ENCODE assay signal across 1 cellular context in genomic region chr20:49711331-49711987, GRCh38.
A peak's percentile ranks its signal among the peaks of the same experiment; 100 is the strongest.
TF ChIP-seq lines count a peak whose summit lies in the region.

No MANE protein-coding gene starts in this region.

TF ChIP-seq in HepG2, 621 proteins besides CTCF, POLR2A, EP300 and RAD21 (continued from another document):
- TF ChIP-seq, protein P1, sequence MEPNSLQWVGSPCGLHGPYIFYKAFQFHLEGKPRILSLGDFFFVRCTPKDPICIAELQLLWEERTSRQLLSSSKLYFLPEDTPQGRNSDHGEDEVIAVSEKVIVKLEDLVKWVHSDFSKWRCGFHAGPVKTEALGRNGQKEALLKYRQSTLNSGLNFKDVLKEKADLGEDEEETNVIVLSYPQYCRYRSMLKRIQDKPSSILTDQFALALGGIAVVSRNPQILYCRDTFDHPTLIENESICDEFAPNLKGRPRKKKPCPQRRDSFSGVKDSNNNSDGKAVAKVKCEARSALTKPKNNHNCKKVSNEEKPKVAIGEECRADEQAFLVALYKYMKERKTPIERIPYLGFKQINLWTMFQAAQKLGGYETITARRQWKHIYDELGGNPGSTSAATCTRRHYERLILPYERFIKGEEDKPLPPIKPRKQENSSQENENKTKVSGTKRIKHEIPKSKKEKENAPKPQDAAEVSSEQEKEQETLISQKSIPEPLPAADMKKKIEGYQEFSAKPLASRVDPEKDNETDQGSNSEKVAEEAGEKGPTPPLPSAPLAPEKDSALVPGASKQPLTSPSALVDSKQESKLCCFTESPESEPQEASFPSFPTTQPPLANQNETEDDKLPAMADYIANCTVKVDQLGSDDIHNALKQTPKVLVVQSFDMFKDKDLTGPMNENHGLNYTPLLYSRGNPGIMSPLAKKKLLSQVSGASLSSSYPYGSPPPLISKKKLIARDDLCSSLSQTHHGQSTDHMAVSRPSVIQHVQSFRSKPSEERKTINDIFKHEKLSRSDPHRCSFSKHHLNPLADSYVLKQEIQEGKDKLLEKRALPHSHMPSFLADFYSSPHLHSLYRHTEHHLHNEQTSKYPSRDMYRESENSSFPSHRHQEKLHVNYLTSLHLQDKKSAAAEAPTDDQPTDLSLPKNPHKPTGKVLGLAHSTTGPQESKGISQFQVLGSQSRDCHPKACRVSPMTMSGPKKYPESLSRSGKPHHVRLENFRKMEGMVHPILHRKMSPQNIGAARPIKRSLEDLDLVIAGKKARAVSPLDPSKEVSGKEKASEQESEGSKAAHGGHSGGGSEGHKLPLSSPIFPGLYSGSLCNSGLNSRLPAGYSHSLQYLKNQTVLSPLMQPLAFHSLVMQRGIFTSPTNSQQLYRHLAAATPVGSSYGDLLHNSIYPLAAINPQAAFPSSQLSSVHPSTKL (CRISPR knock-in tag; IDR thresholded peaks at IDR 0.05), result 0 out of 2 replicates have a peak, but pooled peaks have one; percentile 6
- TF ChIP-seq FOXA1 (IDR thresholded peaks at IDR 0.05), result no peak
- peak; percentile 66 for TF ChIP-seq FOXA1 (CRISPR knock-in tag; IDR thresholded peaks at IDR 0.05)
- TF ChIP-seq FOXA3 (CRISPR knock-in tag; IDR thresholded peaks at IDR 0.05), result peak; percentile 83
- TF ChIP-seq AKNA (CRISPR knock-in tag; IDR thresholded peaks at IDR 0.05; ENCODE audit: borderline replicate concordance), result no peak
TF ChIP-seq in HepG2: peak in this region for 6.
